20 cellular contexts compared by ENCODE assay signal in the genomic region with DNA sequence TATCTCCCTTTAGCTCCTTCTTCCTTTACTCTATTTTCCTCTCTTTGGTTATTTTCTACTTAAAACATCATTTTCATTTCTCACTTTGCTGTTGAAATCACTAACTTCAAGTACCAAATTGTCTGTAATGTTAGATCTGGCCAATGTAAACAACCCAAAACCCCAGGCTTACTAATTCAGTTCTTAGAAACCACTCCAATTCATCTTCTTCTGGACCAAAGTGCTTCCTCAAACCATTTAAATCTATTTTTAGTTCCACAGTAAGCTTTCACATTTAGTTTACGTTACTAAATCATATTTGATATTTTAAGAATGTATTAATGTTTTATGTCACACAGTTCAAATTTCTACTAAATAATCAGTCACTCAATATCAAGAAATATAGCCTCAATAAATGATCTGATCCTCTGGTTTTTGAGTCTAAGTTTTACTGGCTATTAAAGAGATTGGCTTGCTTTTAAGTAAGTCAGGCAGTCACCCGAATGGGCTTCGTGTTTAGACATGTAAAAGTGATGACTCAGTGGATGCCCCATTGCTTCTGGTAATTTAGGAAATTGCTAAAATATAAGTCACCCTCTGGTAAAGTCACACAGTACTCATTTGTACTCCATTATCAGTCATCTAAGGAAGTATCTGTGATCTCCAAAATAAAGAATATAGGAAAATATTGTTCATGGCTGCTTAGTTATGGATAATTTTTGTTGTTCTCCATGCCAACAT.
DNase-seq lines count a peak whose midpoint lies in the region; ATAC-seq, FAIRE-seq and TF ChIP-seq lines count a peak whose summit lies in the region.
"Had no signal": no experiment of that assay in that cellular context is flagged by ENCODE, and none has a peak within 500 bp of the region (broad histone marks: within the 10 kb centered on the region; RNA-seq: fewer than 3 reads in every experiment).

No MANE protein-coding gene starts in this region.

- no peaks in the 10 kb centered on the region for H3K36me3 ChIP-seq in astrocyte (ENCODE audit: insufficient read depth, low read length)
- H3K36me3 ChIP-seq in skeletal muscle satellite cell (ENCODE audit: insufficient read depth, low read length) = no peaks in the 10 kb centered on the region
- H3K36me3 ChIP-seq: thyroid gland had no signal

- H2AFZ ChIP-seq in astrocyte (ENCODE audit: low read depth, low read length) = no peak overlapping the region
- H2AFZ ChIP-seq: PC-9 had no signal

- H3K4me1 Mint-ChIP-seq in astrocyte (ENCODE audit: low read depth, unreplicated experiment) = peaks cover 11% of the 10 kb centered on the region
- H3K4me1 Mint-ChIP-seq in stimulated activated memory B cell treated with anti-CD40 and anti-IgM and Interleukin-4, amounts not matched to agents 10 μg/mL and 1 μg/mL and 100 μg/mL, for 72 hours = no peaks in the 10 kb centered on the region
- H3K4me1 Mint-ChIP-seq: endodermal cell, T-helper 17 cell had no signal

- H3K4me3 Mint-ChIP-seq in astrocyte (ENCODE audit: unreplicated experiment) = no peak overlapping the region
- H3K4me3 Mint-ChIP-seq in stimulated activated memory B cell treated with anti-CD40 and anti-IgM and Interleukin-4, amounts not matched to agents 10 μg/mL and 1 μg/mL and 100 μg/mL, for 72 hours = no peak overlapping the region
- H3K4me3 Mint-ChIP-seq: activated T-cell treated with anti-CD3 and anti-CD28 coated beads, Interleukin-2, amount 50 U/mL, for 4 hours; endodermal cell; T-helper 17 cell had no signal

- no peaks in the 10 kb centered on the region for H4K20me1 ChIP-seq in astrocyte (ENCODE audit: insufficient read depth, low read length)

- peak overlapping the region; percentile 22 for H3K4me3 ChIP-seq in astrocyte (ENCODE audit: insufficient read depth, low read depth, low read length)
- no peak overlapping the region for H3K4me3 ChIP-seq in fibroblast of the aortic adventitia (ENCODE audit: low read depth, low read length)
- peak overlapping the region; percentile 50 for H3K4me3 ChIP-seq in skeletal muscle satellite cell (ENCODE audit: low read length)
- H3K4me3 ChIP-seq: PC-9, thyroid gland had no signal

- H3K9ac ChIP-seq in astrocyte (ENCODE audit: low read length) (peak overlapping the region; percentile 45), skeletal muscle satellite cell (ENCODE audit: low read depth, low read length) (peak overlapping the region; percentile 57)
- H3K9ac ChIP-seq: KMS-11 had no signal

- peak overlapping the region; percentile 77 for H3K27ac Mint-ChIP-seq in astrocyte (ENCODE audit: unreplicated experiment)
- H3K27ac Mint-ChIP-seq in stimulated activated memory B cell treated with anti-CD40 and anti-IgM and Interleukin-4, amounts not matched to agents 10 μg/mL and 1 μg/mL and 100 μg/mL, for 72 hours = no peak overlapping the region
- H3K27ac Mint-ChIP-seq: endodermal cell, T-helper 17 cell had no signal

- no peaks in the 10 kb centered on the region for H3K79me2 ChIP-seq in astrocyte (ENCODE audit: insufficient read depth, low read length)

- no peaks in the 10 kb centered on the region for H3K36me3 Mint-ChIP-seq in astrocyte (ENCODE audit: low read depth, unreplicated experiment)
- no peaks in the 10 kb centered on the region for H3K36me3 Mint-ChIP-seq in stimulated activated memory B cell treated with anti-CD40 and anti-IgM and Interleukin-4, amounts not matched to agents 10 μg/mL and 1 μg/mL and 100 μg/mL, for 72 hours

- TF ChIP-seq CTCF in astrocyte (IDR thresholded peaks at IDR 0.05; ENCODE audit: insufficient read depth, low read depth, low read length) (no peak), fibroblast of the aortic adventitia (IDR thresholded peaks at IDR 0.05; ENCODE audit: insufficient read depth, low read length) (no peak)

- H3K27me3 Mint-ChIP-seq in astrocyte (ENCODE audit: low read depth, unreplicated experiment) = no peaks in the 10 kb centered on the region
- no peaks in the 10 kb centered on the region for H3K27me3 Mint-ChIP-seq in stimulated activated memory B cell treated with anti-CD40 and anti-IgM and Interleukin-4, amounts not matched to agents 10 μg/mL and 1 μg/mL and 100 μg/mL, for 72 hours
- H3K27me3 Mint-ChIP-seq: T-helper 17 cell had no signal

- DNase-seq in NCI-H1105 treated with DMSO at 0.1 percent for 48 hours (lab: John Stamatoyannopoulos, UW) (peak; percentile 4), NCI-H1105 (lab: John Stamatoyannopoulos, UW) (no peak), astrocyte (ENCODE audit: low read depth) (peak; percentile 92), fibroblast of the aortic adventitia (ENCODE audit: low read depth) (peak; percentile 60), Kasumi-1 (lab: John Stamatoyannopoulos, UW) (no peak)
- DNase-seq: activated CD4-positive, alpha-beta T cell treated with anti-CD3 and anti-CD28 coated beads for 4 hours; activated T-cell treated with anti-CD3 and anti-CD28 coated beads, Interleukin-2, amount 50 U/mL, for 4 hours; amygdala; endodermal cell; NCI-H345; occipital lobe; PC-9; T-helper 17 cell; thyroid gland had no signal

- FAIRE-seq in astrocyte (lab: Jason Lieb, UNC) = no peak
- FAIRE-seq: D721Med had no signal

- no peaks in the 10 kb centered on the region for H3K9me3 ChIP-seq in astrocyte (ENCODE audit: insufficient read depth, low read depth, low read length)
- no peaks in the 10 kb centered on the region for H3K9me3 ChIP-seq in skeletal muscle satellite cell (replicated peaks; ENCODE audit: low read length)
- H3K9me3 ChIP-seq: thyroid gland had no signal

- ATAC-seq in HG03280 (IDR thresholded peaks at IDR 0.05; ENCODE audit: unreplicated experiment) = no peak
- ATAC-seq in stimulated activated memory B cell treated with anti-CD40 and anti-IgM and Interleukin-4, amounts not matched to agents 10 μg/mL and 1 μg/mL and 100 μg/mL, for 72 hours = no peak
- ATAC-seq: activated T-cell treated with anti-CD3 and anti-CD28 coated beads, Interleukin-2, amount 50 U/mL, for 4 hours; T-helper 17 cell had no signal

- H3K27ac ChIP-seq in astrocyte (ENCODE audit: low read depth, low read length) = peak overlapping the region; percentile 78
- H3K27ac ChIP-seq: 22Rv1, KMS-11, PC-9, thyroid gland had no signal

- peaks cover 2% of the 10 kb centered on the region for H3K9me3 Mint-ChIP-seq in astrocyte (ENCODE audit: unreplicated experiment)
- peaks cover 9% of the 10 kb centered on the region for H3K9me3 Mint-ChIP-seq in stimulated activated memory B cell treated with anti-CD40 and anti-IgM and Interleukin-4, amounts not matched to agents 10 μg/mL and 1 μg/mL and 100 μg/mL, for 72 hours

- H3K27me3 ChIP-seq in astrocyte (ENCODE audit: insufficient read depth, low read length) (no peaks in the 10 kb centered on the region), skeletal muscle satellite cell (ENCODE audit: control insufficient read depth, insufficient read depth, low read length) (no peaks in the 10 kb centered on the region)
- H3K27me3 ChIP-seq: thyroid gland had no signal

- peaks cover 14% of the 10 kb centered on the region for H3K4me1 ChIP-seq in astrocyte (ENCODE audit: insufficient read depth, low read length)
- H3K4me1 ChIP-seq in skeletal muscle satellite cell (ENCODE audit: control insufficient read depth, insufficient read depth, low read length) = peaks cover 17% of the 10 kb centered on the region
- H3K4me1 ChIP-seq: thyroid gland had no signal

- H3K4me2 ChIP-seq in astrocyte (ENCODE audit: low read length) (peak overlapping the region; percentile 81), skeletal muscle satellite cell (ENCODE audit: low read length) (peak overlapping the region; percentile 65)
- H3K4me2 ChIP-seq: KMS-11, PC-9 had no signal

Comparison
In these comparisons a context has a peak if more than half of its experiments do, and no peak if none do; other contexts are left out.
1. DNase-seq: peak in NCI-H1105 treated with DMSO at 0.1 percent for 48 hours (single experiment), astrocyte (single experiment) and fibroblast of the aortic adventitia (single experiment); none in NCI-H1105 (single experiment) and Kasumi-1 (0 of 2).